ENCODE assay signal across 8 cellular contexts in genomic region chr11:12163181-12163841, GRCh38. TPM values are rescaled to one million over a fixed set of nuclear protein-coding genes. Genes with fewer than 3 reads are reported as not detected.
DNase-seq lines count a peak whose midpoint lies in the region; ATAC-seq and TF ChIP-seq lines count a peak whose summit lies in the region.

No MANE protein-coding gene starts in this region.

- H3K27ac Mint-ChIP-seq in Calu3 (ENCODE audit: unreplicated experiment) = peak overlapping the region; percentile 93

- 70% methylated on average over 8 of the region's 13 CpGs for WGBS in SK-N-SH (ENCODE audit: low lambda C conversion rate)
- 53% methylated on average over 13 of the region's 13 CpGs for WGBS in prostate gland

- H3K9me3 ChIP-seq in SK-N-SH = no peaks in the 10 kb centered on the region
- no peaks in the 10 kb centered on the region for H3K9me3 ChIP-seq in prostate gland

- H4K20me1 ChIP-seq in SK-N-SH (ENCODE audit: insufficient read depth) = no peaks in the 10 kb centered on the region

- CTCF ChIA-PET in Calu3 (lab: Charles Lee) = interaction anchor here (0.5 to 1.8 kb wide), 12 partner anchors 16 to 345 kb away, joined by 3 to 12 read pairs (median 4); partner anchors contain the start of gene MICAL2
- CTCF ChIA-PET in SK-N-SH (lab: Yijun Ruan, JAX) = interaction anchor here (1.1 kb wide), 1 partner anchor 33 kb away, joined by 3 read pairs; no protein-coding TSS in a partner anchor

- no peak for DNase-seq in Calu3
- no peak for DNase-seq in SK-N-SH
- peak; percentile 6 for DNase-seq in fibroblast of gingiva (ENCODE audit: low read depth)
- no peak for DNase-seq in prostate gland (ENCODE audit: low spot score)
- no peak for DNase-seq in NCI-H1417 treated with DMSO at 0.1 percent for 48 hours (lab: John Stamatoyannopoulos, UW)

- no peaks in the 10 kb centered on the region for H3K27me3 Mint-ChIP-seq in Calu3 (ENCODE audit: unreplicated experiment)

- H3K9me2 ChIP-seq in SK-N-SH = no peaks in the 10 kb centered on the region

- POLR2A ChIA-PET in SK-N-SH (lab: Yijun Ruan, JAX) = no interaction called here

- TF ChIP-seq RAD21 in SK-N-SH (IDR thresholded peaks at IDR 0.05; ENCODE audit: low read length) = no peak

- H3F3A ChIP-seq in SK-N-SH (replicated peaks; ENCODE audit: insufficient read depth) = peaks cover 84% of the 10 kb centered on the region

- no peak for TF ChIP-seq EP300 in SK-N-SH (IDR thresholded peaks at IDR 0.05; ENCODE audit: borderline replicate concordance in 1 of 2, low read depth in 1 of 2, low read length in 1 of 2)

- H3K27ac ChIP-seq in SK-N-SH (ENCODE audit: low read depth in 2 of 2, low read length in 1 of 2) = peak overlapping the region; percentile 60 to 99; a peak in 3 of 4 replicates
- H3K27ac ChIP-seq in prostate gland = peak overlapping the region; percentile 52 to 58

- BruUV-seq in Calu3 (replicated peaks; lab: Mats Ljungman, UMichigan) = no TSS peak

- no peaks in the 10 kb centered on the region for H3K9me3 Mint-ChIP-seq in Calu3 (ENCODE audit: low read depth, unreplicated experiment)

- H3K9ac ChIP-seq in SK-N-SH = peak overlapping the region; percentile 83

- TF ChIP-seq CTCF in Calu3 (IDR thresholded peaks at IDR 0.05; ENCODE audit: unreplicated experiment) (no peak), SK-N-SH (IDR thresholded peaks at IDR 0.05) (no peak), prostate gland (IDR thresholded peaks at IDR 0.05) (no peak)

- peaks cover 83% of the 10 kb centered on the region for H3K79me2 ChIP-seq in SK-N-SH (ENCODE audit: insufficient read depth)

- ATAC-seq in HG02623 (IDR thresholded peaks at IDR 0.05; ENCODE audit: unreplicated experiment) = no peak
- ATAC-seq in HG02852 (IDR thresholded peaks at IDR 0.05; ENCODE audit: unreplicated experiment) = no peak
- no peak for ATAC-seq in GM21717 (IDR thresholded peaks at IDR 0.05; ENCODE audit: unreplicated experiment)

- H3K36me3 ChIP-seq in SK-N-SH (replicated peaks in 1 of 2; ENCODE audit: control insufficient read depth in 1 of 2, insufficient read depth in 2 of 2, low read length in 1 of 2) = peaks cover 11 to 27% of the 10 kb centered on the region in 2 experiments
- H3K36me3 ChIP-seq in prostate gland = no peaks in the 10 kb centered on the region

- H3K4me3 ChIP-seq in SK-N-SH (ENCODE audit: low read depth in 2 of 2, low read length in 1 of 2) (no peak overlapping the region), prostate gland (no peak overlapping the region)

- H3K4me1 Mint-ChIP-seq in Calu3 (ENCODE audit: low read depth, unreplicated experiment) = peaks cover 86% of the 10 kb centered on the region

- peak overlapping the region; percentile 51 for H3K4me2 ChIP-seq in SK-N-SH

- no peak overlapping the region for H2AFZ ChIP-seq in SK-N-SH (ENCODE audit: low read depth)

- no peak overlapping the region for H3K4me3 Mint-ChIP-seq in Calu3 (ENCODE audit: low read depth, unreplicated experiment)

- TF ChIP-seq POLR2A in prostate gland (IDR thresholded peaks at IDR 0.05) = no peak

- intact Hi-C loops in Calu3 (cut with micrococcal nuclease; ENCODE audit: unreplicated experiment) (loop anchor here (5.0 kb wide), 1 partner anchor 36 kb away; no protein-coding TSS in a partner anchor), prostate gland (cut with DNase I) (no loop called here)

- peaks cover 77% of the 10 kb centered on the region for H3K36me3 Mint-ChIP-seq in Calu3 (ENCODE audit: insufficient read depth, unreplicated experiment)

- H3K27me3 ChIP-seq in SK-N-SH (ENCODE audit: insufficient read depth) (no peaks in the 10 kb centered on the region), prostate gland (replicated peaks; ENCODE audit: insufficient read depth) (no peaks in the 10 kb centered on the region)

- H3K4me1 ChIP-seq in SK-N-SH (ENCODE audit: control insufficient read depth in 1 of 2, insufficient read depth in 2 of 2, low read depth in 1 of 2, low read length in 1 of 2) (peaks cover 6 to 74% of the 10 kb centered on the region in 2 experiments; a peak in 3 of 4 replicates), prostate gland (replicated peaks) (no peaks in the 10 kb centered on the region)

TF ChIP-seq in SK-N-SH, 30 proteins besides CTCF, POLR2A, EP300 and RAD21:
- peak; percentile 47; the same call in 1 of the 2 replicates for TF ChIP-seq PBX3 (IDR thresholded peaks at IDR 0.05)
- TF ChIP-seq NFIC (IDR thresholded peaks at IDR 0.05; ENCODE audit: borderline replicate concordance) = no peak
- no peak for TF ChIP-seq RXRA (IDR thresholded peaks at IDR 0.05; ENCODE audit: borderline replicate concordance, low read depth)
- no peak for TF ChIP-seq ELF1 (IDR thresholded peaks at IDR 0.05)
- no peak for TF ChIP-seq POLR2AphosphoS5 (IDR thresholded peaks at IDR 0.05; ENCODE audit: low read depth, low read length)
- no peak for TF ChIP-seq RFX5 (IDR thresholded peaks at IDR 0.05; ENCODE audit: low read length)
- TF ChIP-seq TCF12 (IDR thresholded peaks at IDR 0.05) = peak; percentile 75
- TF ChIP-seq GABPA (IDR thresholded peaks at IDR 0.05; ENCODE audit: low read depth) = no peak
- TF ChIP-seq, protein P1, sequence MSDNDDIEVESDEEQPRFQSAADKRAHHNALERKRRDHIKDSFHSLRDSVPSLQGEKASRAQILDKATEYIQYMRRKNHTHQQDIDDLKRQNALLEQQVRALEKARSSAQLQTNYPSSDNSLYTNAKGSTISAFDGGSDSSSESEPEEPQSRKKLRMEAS (IDR thresholded peaks at IDR 0.05; ENCODE audit: low read depth) = 0 out of 2 replicates have a peak, but pooled peaks have one; percentile 15
- peak; percentile 78; the same call in 1 of the 2 replicates for TF ChIP-seq SIN3A (IDR thresholded peaks at IDR 0.05; ENCODE audit: borderline replicate concordance, low read depth, low read length)
TF ChIP-seq in SK-N-SH: peak in this region for 4.

RNA-seq across cellular contexts. Expression of gene MICAL2, which starts 52.9 kb away (rescaled TPM):
- total RNA-seq in Calu3 (2022) (191 and 202 TPM in 2 replicates), prostate gland (100 to 1,000 TPM in 1 of 2 donors, 10 to 100 TPM in 1; 13.1 to 285 TPM)
- polyA plus RNA-seq in SK-N-SH (2012; rRNA removed) = 54.6 and 67.9 TPM in 2 replicates
- polyA plus RNA-seq in SK-N-SH (2012; cell fraction: cytosol; rRNA removed) = 38.0 and 41.1 TPM in 2 replicates
- polyA plus RNA-seq in SK-N-SH (2012; cell fraction: nucleus; rRNA removed) = 76.3 and 84.6 TPM in 2 replicates
